39 cellular contexts compared by ENCODE assay signal in the genomic region with DNA sequence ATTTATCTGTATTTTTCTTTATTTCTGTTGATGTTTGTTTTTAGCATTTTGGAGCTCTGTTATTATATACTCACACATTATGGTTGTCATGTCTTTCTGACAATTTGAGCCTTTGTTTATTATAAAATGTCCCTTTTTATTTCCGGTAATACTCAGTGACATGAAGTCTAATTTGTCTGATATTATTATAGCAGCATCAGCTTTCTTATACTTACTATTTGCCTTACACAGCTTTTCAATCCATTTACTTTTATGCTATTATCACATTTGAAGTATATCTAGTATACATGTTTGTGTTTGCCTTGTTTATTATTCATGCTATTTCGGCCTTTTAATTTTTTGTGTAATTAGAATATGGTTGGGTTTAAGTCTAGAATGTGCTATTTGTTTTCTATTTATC.
"Had no signal": no experiment of that assay in that cellular context is flagged by ENCODE, and none has a peak within 500 bp of the region (broad histone marks: within the 10 kb centered on the region; RNA-seq: fewer than 3 reads in every experiment).

No MANE protein-coding gene starts in this region.

- ATAC-seq: activated naive CD4-positive, alpha-beta T cell treated with anti-CD3 and anti-CD28 coated beads, Interleukin-2, amount 50 U/mL, for 72 hours; activated naive CD8-positive, alpha-beta T cell treated with anti-CD3 and anti-CD28 coated beads, Interleukin-2, amount 50 U/mL, for 24 hours; activated T-cell treated with anti-CD3 and anti-CD28 coated beads, Interleukin-2, amount 50 U/mL, for 4 hours; activated T-cell treated with anti-CD3 and anti-CD28 coated beads, Interleukin-2, amount 50 U/mL, for 72 hours; activated T-helper 17 cell treated with anti-CD3 and anti-CD28 coated beads, Interleukin-2, amount 50 U/mL, for 72 hours; body of pancreas had no signal

- H3K9me3 Mint-ChIP-seq: activated naive CD4-positive, alpha-beta T cell treated with anti-CD3 and anti-CD28 coated beads for 36 hours; activated naive CD4-positive, alpha-beta T cell treated with anti-CD3 and anti-CD28 coated beads, Interleukin-2, amount 10 ng/mL, durations not matched to agents 7 days and 5 days; activated naive CD4-positive, alpha-beta T cell treated with anti-CD3 and anti-CD28 coated beads, Interleukin-2, amount 50 U/mL, for 24 hours; activated naive CD4-positive, alpha-beta T cell treated with anti-CD3 and anti-CD28 coated beads, Interleukin-2, amount 50 U/mL, for 72 hours; activated naive CD8-positive, alpha-beta T cell treated with anti-CD3 and anti-CD28 coated beads for 36 hours; activated naive CD8-positive, alpha-beta T cell treated with anti-CD3 and anti-CD28 coated beads, Interleukin-2, amount 10 ng/mL, durations not matched to agents 7 days and 5 days; activated naive CD8-positive, alpha-beta T cell treated with anti-CD3 and anti-CD28 coated beads, Interleukin-2, amount 50 U/mL, for 24 hours; activated T-cell treated with anti-CD3 and anti-CD28 coated beads, Interleukin-2, amount 50 U/mL, for 24 hours; activated T-cell treated with anti-CD3 and anti-CD28 coated beads, Interleukin-2, amount 50 U/mL, for 4 hours; activated T-helper 1 cell treated with anti-CD3 and anti-CD28 coated beads, Interleukin-12 subunit alpha, Interleukin-12 subunit beta, Interleukin-2, Interleukin-4 antibody, amounts not matched to agents 30 ng/mL and 10 ng/mL and 1 ng/mL, durations not matched to agents 14 hours and 24 hours and 36 hours; activated T-helper 2 cell treated with anti-CD3 and anti-CD28 coated beads, Interferon-gamma antibody, Interleukin-2, Interleukin-4, amounts not matched to agents 10 μg/mL and 5 μg/mL and 100 μg/mL, durations not matched to agents 14 hours and 24 hours and 36 hours had no signal

- H3K4me1 ChIP-seq: adrenal gland, ascending aorta, body of pancreas, breast epithelium had no signal

- H3K4me1 Mint-ChIP-seq: activated naive CD4-positive, alpha-beta T cell treated with anti-CD3 and anti-CD28 coated beads, Interleukin-2, amount 10 ng/mL, durations not matched to agents 7 days and 5 days; activated naive CD4-positive, alpha-beta T cell treated with anti-CD3 and anti-CD28 coated beads, Interleukin-2, amount 50 U/mL, for 24 hours; activated naive CD8-positive, alpha-beta T cell treated with anti-CD3 and anti-CD28 coated beads for 36 hours; activated naive CD8-positive, alpha-beta T cell treated with anti-CD3 and anti-CD28 coated beads, Interleukin-2, amount 10 ng/mL, durations not matched to agents 7 days and 5 days; activated naive CD8-positive, alpha-beta T cell treated with anti-CD3 and anti-CD28 coated beads, Interleukin-2, amount 50 U/mL, for 24 hours; activated T-helper 17 cell treated with anti-CD3 and anti-CD28 coated beads, Interleukin-2, amount 50 U/mL, for 72 hours; brain; central memory CD8-positive, alpha-beta T cell had no signal

- H3K36me3 ChIP-seq: adrenal gland, ascending aorta, brain microvascular endothelial cell, breast epithelium, cardiac muscle cell had no signal

- H3K27ac Mint-ChIP-seq: activated naive CD4-positive, alpha-beta T cell treated with anti-CD3 and anti-CD28 coated beads for 36 hours; activated naive CD4-positive, alpha-beta T cell treated with anti-CD3 and anti-CD28 coated beads, Interleukin-2, amount 10 ng/mL, durations not matched to agents 7 days and 5 days; activated naive CD4-positive, alpha-beta T cell treated with anti-CD3 and anti-CD28 coated beads, Interleukin-2, amount 50 U/mL, for 24 hours; activated naive CD4-positive, alpha-beta T cell treated with anti-CD3 and anti-CD28 coated beads, Interleukin-2, amount 50 U/mL, for 72 hours; activated naive CD8-positive, alpha-beta T cell; activated naive CD8-positive, alpha-beta T cell treated with anti-CD3 and anti-CD28 coated beads for 36 hours; activated naive CD8-positive, alpha-beta T cell treated with anti-CD3 and anti-CD28 coated beads, Interleukin-2, amount 10 ng/mL, durations not matched to agents 7 days and 5 days; activated naive CD8-positive, alpha-beta T cell treated with anti-CD3 and anti-CD28 coated beads, Interleukin-2, amount 50 U/mL, for 24 hours; activated T-cell treated with anti-CD3 and anti-CD28 coated beads, Interleukin-2, amount 50 U/mL, for 24 hours; activated T-cell treated with anti-CD3 and anti-CD28 coated beads, Interleukin-2, amount 50 U/mL, for 72 hours; activated T-helper 1 cell treated with anti-CD3 and anti-CD28 coated beads, Interleukin-12 subunit alpha, Interleukin-12 subunit beta, Interleukin-2, Interleukin-4 antibody, amounts not matched to agents 30 ng/mL and 10 ng/mL and 1 ng/mL, durations not matched to agents 14 hours and 24 hours and 36 hours; activated T-helper 17 cell treated with anti-CD3 and anti-CD28 coated beads, Interleukin-2, amount 50 U/mL, for 72 hours; activated T-helper 2 cell treated with anti-CD3 and anti-CD28 coated beads, Interferon-gamma antibody, Interleukin-2, Interleukin-4, amounts not matched to agents 10 μg/mL and 5 μg/mL and 100 μg/mL, durations not matched to agents 14 hours and 24 hours and 36 hours; brain had no signal

- H3K27me3 ChIP-seq: adrenal gland, ascending aorta, body of pancreas, brain microvascular endothelial cell, breast epithelium, cardiac muscle cell had no signal

- DNase-seq: activated effector memory CD4-positive, alpha-beta T cell treated with anti-CD3 and anti-CD28 coated beads, Interleukin-2, amount 50 U/mL, for 16 hours; activated effector memory CD4-positive, alpha-beta T cell treated with Interleukin-2 at 50 U/mL for 16 hours; activated gamma-delta T cell; activated gamma-delta T cell treated with Interleukin-2 at 50 U/mL for 16 hours; activated naive CD4-positive, alpha-beta T cell; activated naive CD4-positive, alpha-beta T cell treated with anti-CD3 and anti-CD28 coated beads for 36 hours; activated naive CD4-positive, alpha-beta T cell treated with anti-CD3 and anti-CD28 coated beads, Interleukin-2, amount 10 ng/mL, durations not matched to agents 7 days and 5 days; activated naive CD4-positive, alpha-beta T cell treated with anti-CD3 and anti-CD28 coated beads, Interleukin-2, amount 50 U/mL, for 16 hours; activated naive CD4-positive, alpha-beta T cell treated with Interleukin-2 at 50 U/mL for 16 hours; activated naive CD8-positive, alpha-beta T cell treated with anti-CD3 and anti-CD28 coated beads for 36 hours; activated naive CD8-positive, alpha-beta T cell treated with anti-CD3 and anti-CD28 coated beads, Interleukin-2, amount 10 ng/mL, durations not matched to agents 7 days and 5 days; activated naive CD8-positive, alpha-beta T cell treated with anti-CD3 and anti-CD28 coated beads, Interleukin-2, amount 50 U/mL, for 24 hours; activated T-cell treated with anti-CD3 and anti-CD28 coated beads, Interleukin-2, amount 50 U/mL, for 1 hour; activated T-cell treated with anti-CD3 and anti-CD28 coated beads, Interleukin-2, amount 50 U/mL, for 24 hours; activated T-cell treated with anti-CD3 and anti-CD28 coated beads, Interleukin-2, amount 50 U/mL, for 4 hours; activated T-cell treated with anti-CD3 and anti-CD28 coated beads, Interleukin-2, amount 50 U/mL, for 72 hours; adrenal gland; amniotic stem cell; amygdala; anterior cingulate cortex; aorta; body of pancreas; brain microvascular endothelial cell; caudate nucleus; central memory CD4-positive, alpha-beta T cell; cerebellar nuclear complex had no signal

- H3K27ac ChIP-seq: adrenal gland, ascending aorta, body of pancreas, brain microvascular endothelial cell, breast epithelium, cardiac muscle cell had no signal

- H3K4me3 ChIP-seq: adrenal gland, ascending aorta, body of pancreas, breast epithelium, cardiac muscle cell had no signal

- H3K4me3 Mint-ChIP-seq: activated naive CD4-positive, alpha-beta T cell treated with anti-CD3 and anti-CD28 coated beads for 36 hours; activated naive CD4-positive, alpha-beta T cell treated with anti-CD3 and anti-CD28 coated beads, Interleukin-2, amount 10 ng/mL, durations not matched to agents 7 days and 5 days; activated naive CD4-positive, alpha-beta T cell treated with anti-CD3 and anti-CD28 coated beads, Interleukin-2, amount 50 U/mL, for 24 hours; activated naive CD8-positive, alpha-beta T cell; activated naive CD8-positive, alpha-beta T cell treated with anti-CD3 and anti-CD28 coated beads for 36 hours; activated naive CD8-positive, alpha-beta T cell treated with anti-CD3 and anti-CD28 coated beads, Interleukin-2, amount 10 ng/mL, durations not matched to agents 7 days and 5 days; activated naive CD8-positive, alpha-beta T cell treated with anti-CD3 and anti-CD28 coated beads, Interleukin-2, amount 50 U/mL, for 24 hours; activated T-cell treated with anti-CD3 and anti-CD28 coated beads, Interleukin-2, amount 50 U/mL, for 24 hours; activated T-cell treated with anti-CD3 and anti-CD28 coated beads, Interleukin-2, amount 50 U/mL, for 4 hours; activated T-cell treated with anti-CD3 and anti-CD28 coated beads, Interleukin-2, amount 50 U/mL, for 72 hours; activated T-helper 1 cell treated with anti-CD3 and anti-CD28 coated beads, Interleukin-12 subunit alpha, Interleukin-12 subunit beta, Interleukin-2, Interleukin-4 antibody, amounts not matched to agents 30 ng/mL and 10 ng/mL and 1 ng/mL, durations not matched to agents 14 hours and 24 hours and 36 hours; activated T-helper 17 cell treated with anti-CD3 and anti-CD28 coated beads, Interleukin-2, amount 50 U/mL, for 72 hours; brain; central memory CD8-positive, alpha-beta T cell had no signal

- H3K9me3 ChIP-seq: adrenal gland, ascending aorta, body of pancreas, breast epithelium had no signal

- H3K36me3 Mint-ChIP-seq: activated naive CD4-positive, alpha-beta T cell treated with anti-CD3 and anti-CD28 coated beads, Interleukin-2, amount 10 ng/mL, durations not matched to agents 7 days and 5 days; activated naive CD4-positive, alpha-beta T cell treated with anti-CD3 and anti-CD28 coated beads, Interleukin-2, amount 50 U/mL, for 24 hours; activated naive CD4-positive, alpha-beta T cell treated with anti-CD3 and anti-CD28 coated beads, Interleukin-2, amount 50 U/mL, for 72 hours; activated naive CD8-positive, alpha-beta T cell; activated naive CD8-positive, alpha-beta T cell treated with anti-CD3 and anti-CD28 coated beads for 36 hours; activated naive CD8-positive, alpha-beta T cell treated with anti-CD3 and anti-CD28 coated beads, Interleukin-2, amount 10 ng/mL, durations not matched to agents 7 days and 5 days; brain had no signal

- H3K27me3 Mint-ChIP-seq: activated naive CD4-positive, alpha-beta T cell treated with anti-CD3 and anti-CD28 coated beads, Interleukin-2, amount 10 ng/mL, durations not matched to agents 7 days and 5 days; activated naive CD4-positive, alpha-beta T cell treated with anti-CD3 and anti-CD28 coated beads, Interleukin-2, amount 50 U/mL, for 24 hours; activated naive CD8-positive, alpha-beta T cell; activated naive CD8-positive, alpha-beta T cell treated with anti-CD3 and anti-CD28 coated beads for 36 hours; activated naive CD8-positive, alpha-beta T cell treated with anti-CD3 and anti-CD28 coated beads, Interleukin-2, amount 10 ng/mL, durations not matched to agents 7 days and 5 days; activated naive CD8-positive, alpha-beta T cell treated with anti-CD3 and anti-CD28 coated beads, Interleukin-2, amount 50 U/mL, for 24 hours; activated T-cell treated with anti-CD3 and anti-CD28 coated beads, Interleukin-2, amount 50 U/mL, for 24 hours; activated T-helper 17 cell treated with anti-CD3 and anti-CD28 coated beads, Interleukin-2, amount 50 U/mL, for 72 hours; brain; central memory CD8-positive, alpha-beta T cell had no signal

- FAIRE-seq: astrocyte, bronchial epithelial cell had no signal
